ENCODE assay signal across 12 cellular contexts in the genomic region with DNA sequence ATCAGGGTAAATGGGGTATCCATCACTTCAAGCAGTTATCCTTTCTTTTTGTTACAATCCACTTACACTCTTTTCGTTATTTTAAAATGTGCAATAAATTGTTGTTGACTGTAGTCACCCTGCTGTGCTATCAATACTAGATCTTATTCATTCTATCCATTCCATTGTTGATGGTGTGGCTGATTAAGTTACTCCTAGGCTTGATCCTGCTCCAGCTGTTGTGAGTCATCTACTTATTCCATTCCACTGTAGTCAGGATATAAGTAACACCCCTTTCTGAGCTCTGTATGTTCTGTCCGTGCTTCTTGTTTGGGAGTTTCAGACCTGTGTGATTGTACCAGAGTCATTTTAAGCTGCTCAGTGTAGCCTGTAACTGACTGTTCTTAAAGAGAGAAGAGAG.
DNase-seq lines count a peak whose midpoint lies in the region; ATAC-seq and TF ChIP-seq lines count a peak whose summit lies in the region.
"Had no signal": no experiment of that assay in that cellular context is flagged by ENCODE, and none has a peak within 500 bp of the region (broad histone marks: within the 10 kb centered on the region; RNA-seq: fewer than 3 reads in every experiment).

No MANE protein-coding gene starts in this region.

- no CpG with 5 or more reads among the region's 2 CpGs for WGBS in mesendoderm (ENCODE audit: extremely low coverage, insufficient coverage, low lambda C conversion rate)

- no peak overlapping the region for H3K27ac ChIP-seq in mesendoderm (ENCODE audit: low read depth, low read length)

- ATAC-seq in GM21786 (IDR thresholded peaks at IDR 0.05; ENCODE audit: unreplicated experiment) (no peak), HG03457 (IDR thresholded peaks at IDR 0.05; ENCODE audit: unreplicated experiment) (no peak)
- ATAC-seq: activated naive CD8-positive, alpha-beta T cell treated with anti-CD3 and anti-CD28 coated beads, Interleukin-2, amount 50 U/mL, for 24 hours; T-cell had no signal

- H3K27me3 ChIP-seq in MG63 (no peaks in the 10 kb centered on the region), mesendoderm (ENCODE audit: insufficient read depth, low read length, poor library complexity) (no peaks in the 10 kb centered on the region)

- H3K9me3 ChIP-seq in MG63: no peaks in the 10 kb centered on the region

- H3K79me2 ChIP-seq in mesendoderm (ENCODE audit: control insufficient read depth, insufficient read depth, low read length): no peaks in the 10 kb centered on the region

- no peak overlapping the region for H4K8ac ChIP-seq in mesendoderm (ENCODE audit: low read depth, low read length)

- no peaks in the 10 kb centered on the region for H3K79me1 ChIP-seq in mesendoderm (ENCODE audit: low read length)

- no peak overlapping the region for H2BK15ac ChIP-seq in mesendoderm (replicated peaks; ENCODE audit: low read depth)

- TF ChIP-seq CTCF in choroid plexus epithelial cell (conservative IDR thresholded peaks at IDR 0.05; ENCODE audit: low read depth, low read length): no peak

- H2BK5ac ChIP-seq in mesendoderm (ENCODE audit: low read length): no peak overlapping the region

- no peak overlapping the region for H3K23ac ChIP-seq in mesendoderm (ENCODE audit: low read length)

- no peak overlapping the region for H3K4me2 ChIP-seq in mesendoderm (ENCODE audit: low read length)

- no peak overlapping the region for H3K18ac ChIP-seq in mesendoderm (ENCODE audit: low read length)

- peak; percentile 81 for DNase-seq in AG20443 (ENCODE audit: low spot score)
- DNase-seq in MG63: peak; percentile 89
- peak; percentile 90 for DNase-seq in choroid plexus epithelial cell (ENCODE audit: low read depth)
- peak; percentile 74 for DNase-seq in mesendoderm
- no peak for DNase-seq in activated T-cell treated with anti-CD3 and anti-CD28 coated beads for 4 hours
- DNase-seq in NK-92 treated with Interleukin-12 subunit alpha and Interleukin-12 subunit beta, amount 100 ng/mL, for 24 hours (lab: John Stamatoyannopoulos, UW): no peak
- DNase-seq: activated naive CD8-positive, alpha-beta T cell treated with anti-CD3 and anti-CD28 coated beads, Interleukin-2, amount 50 U/mL, for 24 hours; COR-L47; erythroblast; T-cell had no signal

- no peak overlapping the region for H2AK5ac ChIP-seq in mesendoderm (ENCODE audit: low read length)

- H3K36me3 ChIP-seq in MG63 (no peaks in the 10 kb centered on the region), mesendoderm (ENCODE audit: control insufficient read depth, insufficient read depth, low read length) (no peaks in the 10 kb centered on the region)

- H3K9ac ChIP-seq in mesendoderm (ENCODE audit: low read length): no peak overlapping the region

- no peaks in the 10 kb centered on the region for H3K4me1 ChIP-seq in mesendoderm (ENCODE audit: control insufficient read depth, low read depth, low read length)

- H3K56ac ChIP-seq in mesendoderm (ENCODE audit: low read length): no peak overlapping the region

- H2BK120ac ChIP-seq in mesendoderm (ENCODE audit: low read depth, low read length): no peak overlapping the region

- no peak overlapping the region for H4K5ac ChIP-seq in mesendoderm (ENCODE audit: low read length)

- no peak overlapping the region for H3K4ac ChIP-seq in mesendoderm (ENCODE audit: low read depth, low read length)

- no peak overlapping the region for H3K4me3 ChIP-seq in MG63
- no peak overlapping the region for H3K4me3 ChIP-seq in choroid plexus epithelial cell (ENCODE audit: low read depth, low read length)
- H3K4me3 ChIP-seq in mesendoderm (ENCODE audit: low read length): no peak overlapping the region

Comparison
In these comparisons a context has a peak if more than half of its experiments do, and no peak if none do; other contexts are left out.
1. DNase-seq: peak in AG20443 (single experiment), MG63 (single experiment), choroid plexus epithelial cell (single experiment) and mesendoderm (single experiment); none in activated T-cell treated with anti-CD3 and anti-CD28 coated beads for 4 hours (single experiment) and NK-92 treated with Interleukin-12 subunit alpha and Interleukin-12 subunit beta, amount 100 ng/mL, for 24 hours (single experiment).